8 cellular contexts compared by ENCODE assay signal in genomic region chr6:42745638-42746451, GRCh38. TPM values are rescaled to one million over a fixed set of nuclear protein-coding genes. Genes with fewer than 3 reads are reported as not detected.
DNase-seq lines count a peak whose midpoint lies in the region; ATAC-seq and TF ChIP-seq lines count a peak whose summit lies in the region.

TSS of gene TBCC (minus strand) at chr6:42746103. CDS start at chr6:42746073, 30 bp downstream.

- H3K36me3 ChIP-seq in BJ (ENCODE audit: control insufficient read depth, insufficient read depth, low read length) (no peaks in the 10 kb centered on the region), colonic mucosa (no peaks in the 10 kb centered on the region)

- CTCF ChIA-PET in BJ (lab: Yijun Ruan, JAX) = interaction anchor here (0.8 to 2.5 kb wide), 4 partner anchors 17 to 53 kb away, joined by 3 to 8 read pairs (median 4); no protein-coding TSS in a partner anchor

- H3K27ac ChIP-seq in colonic mucosa = peak within 1 kb of the TSS; percentile 96

- peak; percentile 95 for DNase-seq in BJ (ENCODE audit: low read depth)
- DNase-seq in GM19240 (ENCODE audit: insufficient read length, low spot score) = peak; percentile 91
- peak; percentile 91 for DNase-seq in NCI-H524 treated with DMSO at 0.1 percent for 48 hours (lab: John Stamatoyannopoulos, UW)
- DNase-seq in activated CD4-positive, alpha-beta T cell treated with anti-CD3 and anti-CD28 coated beads for 4 hours = peak; percentile 91 to 94
- DNase-seq in colonic mucosa = peak; percentile 98
- DNase-seq in kidney tubule cell (ENCODE audit: low spot score) = peak; percentile 98
- DNase-seq in stimulated activated CD4-positive, alpha-beta T cell treated with anti-CD3 and anti-CD28 coated beads, Interleukin-1b, Interleukin-23, amount 100 ng/mL, for 1 hour (ENCODE audit: low read depth in 2 of 2) = peak; percentile 76 to 86

- POLR2A ChIA-PET in BJ (lab: Charles Lee) = interaction anchor here (0.5 to 1.0 kb wide), 4 partner anchors 37 to 884 kb away, joined by 3 to 8 read pairs (median 4); no protein-coding TSS in a partner anchor

- H3K9me3 ChIP-seq in colonic mucosa = no peaks in the 10 kb centered on the region

- peak; percentile 59 for ATAC-seq in HG03457 (IDR thresholded peaks at IDR 0.05; ENCODE audit: unreplicated experiment)

- peak within 1 kb of the TSS; percentile 91 to 95 for H3K9ac ChIP-seq in colonic mucosa (ENCODE audit: low read depth in 2 of 2, low read length in 2 of 2)

- peaks cover 5% of the 10 kb centered on the region for H3K4me1 ChIP-seq in colonic mucosa

- H3K4me3 ChIP-seq in BJ (ENCODE audit: low read depth, low read length) (peak within 1 kb of the TSS; percentile 76), colonic mucosa (peak within 1 kb of the TSS; percentile 61)

- intact Hi-C loops in colonic mucosa (cut with DNase I) = loop anchor here (5.0 kb wide), 1 partner anchor 41 kb away; no protein-coding TSS in a partner anchor

- H3K27me3 ChIP-seq in BJ (ENCODE audit: control insufficient read depth, insufficient read depth, low read length) (no peaks in the 10 kb centered on the region), colonic mucosa (no peaks in the 10 kb centered on the region)

- TF ChIP-seq CTCF in BJ (IDR thresholded peaks at IDR 0.05; ENCODE audit: insufficient read depth, low read depth, low read length) = no peak
- no peak for TF ChIP-seq CTCF in colonic mucosa (IDR thresholded peaks at IDR 0.05)

RNA-seq across cellular contexts. Expression of gene TBCC, which starts in this region (rescaled TPM):
- 16.5 and 23.8 TPM in 2 replicates for polyA plus RNA-seq in BJ (2011; rRNA removed)
- 15.4 and 15.5 TPM in 2 replicates for polyA minus RNA-seq in BJ (2011; rRNA and poly(A)+ RNA removed)
- total RNA-seq in colonic mucosa = 10 to 100 TPM; 24.2 to 24.8 TPM

Comparison
In these comparisons a context has a peak if more than half of its experiments do, and no peak if none do; other contexts are left out.
1. Peak in every context shown above with its lines: DNase-seq, ATAC-seq, H3K4me3 ChIP-seq and H3K27ac ChIP-seq.